ENCODE assay signal across 9 cellular contexts in genomic region chr11:9210922-9211320, GRCh38. TPM values are rescaled to one million over a fixed set of nuclear protein-coding genes. Genes with fewer than 3 reads are reported as not detected.
DNase-seq lines count a peak whose midpoint lies in the region; ATAC-seq and TF ChIP-seq lines count a peak whose summit lies in the region.
"Had no signal": no experiment of that assay in that cellular context is flagged by ENCODE, and none has a peak within 500 bp of the region (broad histone marks: within the 10 kb centered on the region; RNA-seq: fewer than 3 reads in every experiment).

No MANE protein-coding gene starts in this region.

- TF ChIP-seq POLR2A in breast epithelium (IDR thresholded peaks at IDR 0.05): no peak

- POLR2A ChIA-PET in MCF 10A (lab: Yijun Ruan, JAX): interaction anchor here (0.6 to 1.5 kb wide), 9 partner anchors 9 to 1582 kb away, joined by 3 to 9 read pairs (median 4); partner anchors contain the start of genes TMEM9B and ZNF143

- ATAC-seq in HG03432 (IDR thresholded peaks at IDR 0.05; ENCODE audit: unreplicated experiment): peak; percentile 50
- ATAC-seq in HG02884 (IDR thresholded peaks at IDR 0.05; ENCODE audit: unreplicated experiment): no peak
- no peak for ATAC-seq in left ventricle myocardium superior

- no peaks in the 10 kb centered on the region for H3K9me3 ChIP-seq in breast epithelium

- BruUV-seq in MCF 10A (replicated peaks; lab: Mats Ljungman, UMichigan): no TSS peak

- peak overlapping the region; percentile 12 for H3K4me3 Mint-ChIP-seq in MCF 10A (ENCODE audit: unreplicated experiment)
- no peak overlapping the region for H3K4me3 Mint-ChIP-seq in stimulated activated naive CD8-positive, alpha-beta T cell treated with anti-CD3 and anti-CD28 coated beads, Interleukin-15, Interleukin-2, amounts not matched to agents 100 ng/mL and 50 ng/mL, for 24 hours

- no peaks in the 10 kb centered on the region for H3K27me3 Mint-ChIP-seq in MCF 10A (ENCODE audit: insufficient read depth, unreplicated experiment)
- no peaks in the 10 kb centered on the region for H3K27me3 Mint-ChIP-seq in stimulated activated naive CD8-positive, alpha-beta T cell treated with anti-CD3 and anti-CD28 coated beads, Interleukin-15, Interleukin-2, amounts not matched to agents 100 ng/mL and 50 ng/mL, for 24 hours

- intact Hi-C loops in MCF 10A (cut with micrococcal nuclease) (no loop called here), breast epithelium (cut with DNase I; ENCODE audit: low total_unique reads) (no loop called here), left ventricle myocardium superior (cut with micrococcal nuclease) (no loop called here)

- H3K4me3 ChIP-seq in breast epithelium (no peak overlapping the region), astrocyte of the spinal cord (ENCODE audit: low read depth, low read length) (no peak overlapping the region)

- no peak overlapping the region for H3K27ac ChIP-seq in breast epithelium

- no peaks in the 10 kb centered on the region for H3K27me3 ChIP-seq in breast epithelium

- no peaks in the 10 kb centered on the region for H3K36me3 ChIP-seq in breast epithelium

- peak overlapping the region; percentile 86 for H3K27ac Mint-ChIP-seq in MCF 10A (ENCODE audit: low read depth, unreplicated experiment)
- H3K27ac Mint-ChIP-seq in stimulated activated naive CD8-positive, alpha-beta T cell treated with anti-CD3 and anti-CD28 coated beads, Interleukin-15, Interleukin-2, amounts not matched to agents 100 ng/mL and 50 ng/mL, for 24 hours: peak overlapping the region; percentile 57

- peaks cover 7% of the 10 kb centered on the region for H3K36me3 Mint-ChIP-seq in MCF 10A (ENCODE audit: insufficient read depth, unreplicated experiment)
- no peaks in the 10 kb centered on the region for H3K36me3 Mint-ChIP-seq in stimulated activated naive CD8-positive, alpha-beta T cell treated with anti-CD3 and anti-CD28 coated beads, Interleukin-15, Interleukin-2, amounts not matched to agents 100 ng/mL and 50 ng/mL, for 24 hours (ENCODE audit: low read depth)

- in situ Hi-C loops in astrocyte of the spinal cord (cut with HindIII; ENCODE audit: low sequenced_read_pairs): no loop called here

- H3K4me1 ChIP-seq in breast epithelium: no peaks in the 10 kb centered on the region

- CTCF ChIA-PET in MCF 10A (lab: Yijun Ruan, JAX): interaction anchor here (0.6 to 1.3 kb wide), 7 partner anchors 9 to 300 kb away, joined by 3 to 4 read pairs (median 3); partner anchors contain the start of gene AKIP1

- TF ChIP-seq CTCF in MCF 10A (IDR thresholded peaks at IDR 0.05; ENCODE audit: unreplicated experiment) (no peak), breast epithelium (IDR thresholded peaks at IDR 0.05) (no peak), astrocyte of the spinal cord (IDR thresholded peaks at IDR 0.05; ENCODE audit: low read depth, low read length) (no peak)

- DNase-seq in MCF 10A (ENCODE audit: unreplicated experiment): peak; percentile 36
- DNase-seq in breast epithelium (ENCODE audit: low spot score in 2 of 2): no peak
- DNase-seq in astrocyte of the spinal cord (ENCODE audit: low read depth, low spot score): peak; percentile 39
- no peak for DNase-seq in left ventricle myocardium superior
- DNase-seq in NCI-H2196 (lab: John Stamatoyannopoulos, UW; ENCODE audit: unreplicated experiment): no peak
- DNase-seq: NCI-H2029 had no signal

- H3K4me1 Mint-ChIP-seq in MCF 10A (ENCODE audit: insufficient read depth, unreplicated experiment): peaks cover 22% of the 10 kb centered on the region
- H3K4me1 Mint-ChIP-seq in stimulated activated naive CD8-positive, alpha-beta T cell treated with anti-CD3 and anti-CD28 coated beads, Interleukin-15, Interleukin-2, amounts not matched to agents 100 ng/mL and 50 ng/mL, for 24 hours (ENCODE audit: low read depth): peaks cover 75% of the 10 kb centered on the region

- H3K9me3 Mint-ChIP-seq in MCF 10A (ENCODE audit: unreplicated experiment): no peaks in the 10 kb centered on the region
- no peaks in the 10 kb centered on the region for H3K9me3 Mint-ChIP-seq in stimulated activated naive CD8-positive, alpha-beta T cell treated with anti-CD3 and anti-CD28 coated beads, Interleukin-15, Interleukin-2, amounts not matched to agents 100 ng/mL and 50 ng/mL, for 24 hours

RNA-seq across cellular contexts. Expression of gene DENND5A, which starts 54.2 kb away (rescaled TPM):
- 55.4 and 61.1 TPM in 2 replicates for total RNA-seq in MCF 10A (2022)
- total RNA-seq in breast epithelium: 100 to 1,000 TPM in 2 of 3 donors, 10 to 100 TPM in 1; 63.5 to 124 (median 118) TPM
- total RNA-seq in left ventricle myocardium superior: 121 TPM

Comparison
In these comparisons a context has a peak if more than half of its experiments do, and no peak if none do; other contexts are left out.
1. DNase-seq: peak in MCF 10A (single experiment) and astrocyte of the spinal cord (single experiment); none in breast epithelium (0 of 2), left ventricle myocardium superior (single experiment) and NCI-H2196 (single experiment).